In genomic region chr9:115300116-115300515, GRCh38 we compare ENCODE assay signal across 31 cellular contexts.
"Had no signal": no experiment of that assay in that cellular context is flagged by ENCODE, and none has a peak within 500 bp of the region (broad histone marks: within the 10 kb centered on the region; RNA-seq: fewer than 3 reads in every experiment).

No MANE protein-coding gene starts in this region.

- H3K27ac ChIP-seq: adrenal gland, body of pancreas, esophagus muscularis mucosa, foreskin keratinocyte, gastrocnemius medialis, heart left ventricle had no signal

- H3K9me3 ChIP-seq: adrenal gland, body of pancreas, esophagus muscularis mucosa, gastrocnemius medialis, heart left ventricle had no signal

- H3K4me3 ChIP-seq: adrenal gland, body of pancreas, esophagus muscularis mucosa, gastrocnemius medialis, heart left ventricle had no signal

- ATAC-seq: activated CD4-positive, alpha-beta T cell treated with anti-CD3 and anti-CD28 coated beads for 36 hours; activated CD8-positive, alpha-beta memory T cell treated with anti-CD3 and anti-CD28 coated beads, Interleukin-2, amount 10 ng/mL, durations not matched to agents 7 days and 5 days; activated CD8-positive, alpha-beta T cell treated with anti-CD3 and anti-CD28 coated beads, Interleukin-2, amount 10 ng/mL, durations not matched to agents 7 days and 5 days; activated naive CD8-positive, alpha-beta T cell treated with anti-CD3 and anti-CD28 coated beads, Interleukin-2, amount 50 U/mL, for 24 hours; body of pancreas; effector memory CD8-positive, alpha-beta T cell; foreskin keratinocyte; gastrocnemius medialis; heart left ventricle had no signal

- H3K4me1 ChIP-seq: adrenal gland, body of pancreas, esophagus muscularis mucosa, gastrocnemius medialis, heart left ventricle had no signal

- FAIRE-seq: colon had no signal

- H3K27me3 ChIP-seq: adrenal gland, body of pancreas, esophagus muscularis mucosa, foreskin keratinocyte, gastrocnemius medialis, heart left ventricle had no signal

- DNase-seq: activated CD4-positive, alpha-beta memory T cell treated with anti-CD3 and anti-CD28 coated beads for 36 hours; activated CD4-positive, alpha-beta T cell treated with anti-CD3 and anti-CD28 coated beads for 36 hours; activated CD4-positive, alpha-beta T cell treated with anti-CD3 and anti-CD28 coated beads, Interleukin-2, amount 10 ng/mL, durations not matched to agents 24 days and 14 days; activated CD4-positive, CD25-positive, alpha-beta regulatory T cell; activated CD4-positive, CD25-positive, alpha-beta regulatory T cell treated with anti-CD3 and anti-CD28 coated beads, Interleukin-2, amount 50 U/mL, for 72 hours; activated CD8-positive, alpha-beta memory T cell treated with anti-CD3 and anti-CD28 coated beads, Interleukin-2, amount 10 ng/mL, durations not matched to agents 7 days and 5 days; activated CD8-positive, alpha-beta memory T cell treated with anti-CD3 and anti-CD28 coated beads, Interleukin-2, amount 50 U/mL, for 4 hours; activated CD8-positive, alpha-beta T cell treated with anti-CD3 and anti-CD28 coated beads, Interleukin-2, amount 10 ng/mL, durations not matched to agents 7 days and 5 days; activated effector memory CD4-positive, alpha-beta T cell treated with anti-CD3 and anti-CD28 coated beads, Interleukin-2, amount 50 U/mL, for 16 hours; activated naive CD4-positive, alpha-beta T cell treated with anti-CD3 and anti-CD28 coated beads for 36 hours; activated naive CD8-positive, alpha-beta T cell treated with anti-CD3 and anti-CD28 coated beads for 36 hours; activated naive CD8-positive, alpha-beta T cell treated with anti-CD3 and anti-CD28 coated beads, Interleukin-2, amount 50 U/mL, for 24 hours; activated T-cell treated with anti-CD3 and anti-CD28 coated beads, Interleukin-2, amount 50 U/mL, for 1 hour; activated T-cell treated with anti-CD3 and anti-CD28 coated beads, Interleukin-2, amount 50 U/mL, for 48 hours; adrenal gland; amygdala; aorta; body of pancreas; caudate nucleus; cortex of kidney; dermis blood vessel endothelial cell; effector CD4-positive, alpha-beta T cell; effector memory CD8-positive, alpha-beta T cell; erythroblast; foreskin keratinocyte; gastrocnemius medialis; glutamatergic neuron; heart left ventricle; T-helper 2 cell had no signal

- H3K36me3 ChIP-seq: adrenal gland, esophagus muscularis mucosa, gastrocnemius medialis, heart left ventricle had no signal
